Comparison of ENCODE assay signal across 24 cellular contexts in genomic region chr11:42840856-42841255, GRCh38.
"Had no signal": no experiment of that assay in that cellular context is flagged by ENCODE, and none has a peak within 500 bp of the region (broad histone marks: within the 10 kb centered on the region; RNA-seq: fewer than 3 reads in every experiment).

No MANE protein-coding gene starts in this region.

- H3K4me1 ChIP-seq: heart left ventricle, parathyroid adenoma, prostate gland, spleen, upper lobe of right lung, vagina had no signal

- H3K4me3 ChIP-seq: coronary artery, heart left ventricle, lung, prostate gland, spleen, tibial nerve, upper lobe of right lung, vagina had no signal

- H3K9ac ChIP-seq: parathyroid adenoma had no signal

- H3K9me3 Mint-ChIP-seq: nephron had no signal

- H3K27me3 Mint-ChIP-seq: naive B cell; stimulated activated memory B cell treated with anti-CD40 and anti-IgM and Interleukin-4, amounts not matched to agents 10 μg/mL and 1 μg/mL and 100 μg/mL, for 72 hours; stimulated activated naive CD8-positive, alpha-beta T cell treated with anti-CD3 and anti-CD28 coated beads, Interleukin-15, Interleukin-2, amounts not matched to agents 100 ng/mL and 50 ng/mL, for 24 hours had no signal

- H3K79me2 ChIP-seq: parathyroid adenoma had no signal

- ATAC-seq: heart left ventricle; left ventricle myocardium superior; sciatic nerve; stimulated activated memory B cell treated with anti-CD40 and anti-IgM and Interleukin-4, amounts not matched to agents 10 μg/mL and 1 μg/mL and 100 μg/mL, for 72 hours; upper lobe of right lung had no signal

- H3K27ac Mint-ChIP-seq: endodermal cell; naive B cell; stimulated activated memory B cell treated with anti-CD40 and anti-IgM and Interleukin-4, amounts not matched to agents 10 μg/mL and 1 μg/mL and 100 μg/mL, for 72 hours; stimulated activated naive CD8-positive, alpha-beta T cell treated with anti-CD3 and anti-CD28 coated beads, Interleukin-15, Interleukin-2, amounts not matched to agents 100 ng/mL and 50 ng/mL, for 24 hours had no signal

- H3K27me3 ChIP-seq: heart left ventricle, spleen, tibial nerve, upper lobe of right lung, vagina had no signal

- H3K36me3 ChIP-seq: heart left ventricle, prostate gland, spleen, tibial nerve, upper lobe of right lung, vagina had no signal

- H3K36me3 Mint-ChIP-seq: naive B cell; stimulated activated memory B cell treated with anti-CD40 and anti-IgM and Interleukin-4, amounts not matched to agents 10 μg/mL and 1 μg/mL and 100 μg/mL, for 72 hours had no signal

- DNase-seq: effector CD4-positive, alpha-beta T cell; endodermal cell; erythroblast; heart left ventricle; hippocampal formation; islet precursor cell; left ventricle myocardium superior; mesenchymal stem cell; naive B cell; spleen; stimulated activated CD4-positive, alpha-beta T cell treated with anti-CD3 and anti-CD28 coated beads, Interleukin-15, amount 100 ng/mL, for 24 hours; stimulated activated CD4-positive, alpha-beta T cell treated with anti-CD3 and anti-CD28 coated beads, Interleukin-1b, Interleukin-23, amount 100 ng/mL, for 48 hours; stimulated activated CD4-positive, alpha-beta T cell treated with anti-CD3 and anti-CD28 coated beads, Interleukin-4, amount 100 ng/mL, for 24 hours; upper lobe of right lung had no signal

- H3K9me3 ChIP-seq: prostate gland, tibial nerve, upper lobe of right lung, vagina had no signal

- H3K27ac ChIP-seq: coronary artery, heart left ventricle, parathyroid adenoma, prostate gland, spleen, upper lobe of right lung, vagina had no signal

- H2AFZ ChIP-seq: parathyroid adenoma had no signal

- H3K4me3 Mint-ChIP-seq: endodermal cell; naive B cell; nephron; stimulated activated memory B cell treated with anti-CD40 and anti-IgM and Interleukin-4, amounts not matched to agents 10 μg/mL and 1 μg/mL and 100 μg/mL, for 72 hours; stimulated activated naive CD8-positive, alpha-beta T cell treated with anti-CD3 and anti-CD28 coated beads, Interleukin-15, Interleukin-2, amounts not matched to agents 100 ng/mL and 50 ng/mL, for 24 hours had no signal

- H3K4me1 Mint-ChIP-seq: naive B cell; stimulated activated memory B cell treated with anti-CD40 and anti-IgM and Interleukin-4, amounts not matched to agents 10 μg/mL and 1 μg/mL and 100 μg/mL, for 72 hours had no signal
